ENCODE assay signal across 11 cellular contexts in genomic region chr16:630815-631405, GRCh38. TPM values are rescaled to one million over a fixed set of nuclear protein-coding genes. Genes with fewer than 3 reads are reported as not detected.
A peak's percentile ranks its signal among the peaks of the same experiment; 100 is the strongest.
DNase-seq lines count a peak whose midpoint lies in the region; ATAC-seq and TF ChIP-seq lines count a peak whose summit lies in the region.
"Had no signal": no experiment of that assay in that cellular context is flagged by ENCODE, and none has a peak within 500 bp of the region (broad histone marks: within the 10 kb centered on the region; RNA-seq: fewer than 3 reads in every experiment).

TSS of gene WFIKKN1 (plus strand) at chr16:630985. CDS start at chr16:631254, 269 bp downstream.

- no peak within 1 kb of the TSS for H3K4me3 Mint-ChIP-seq in activated CD4-positive, alpha-beta T cell treated with anti-CD3 and anti-CD28 coated beads for 36 hours
- H3K4me3 Mint-ChIP-seq: activated CD4-positive, alpha-beta memory T cell treated with anti-CD3 and anti-CD28 coated beads, Interleukin-2, amount 10 ng/mL, durations not matched to agents 7 days and 5 days had no signal

- no peaks in the 10 kb centered on the region for H3K27me3 Mint-ChIP-seq in activated CD4-positive, alpha-beta T cell treated with anti-CD3 and anti-CD28 coated beads for 36 hours
- H3K27me3 Mint-ChIP-seq: activated CD4-positive, alpha-beta memory T cell treated with anti-CD3 and anti-CD28 coated beads, Interleukin-2, amount 10 ng/mL, durations not matched to agents 7 days and 5 days had no signal

- TF ChIP-seq POLR2A in spleen (IDR thresholded peaks at IDR 0.05) = no peak

- no peak for ATAC-seq in GM19395 (IDR thresholded peaks at IDR 0.05; ENCODE audit: unreplicated experiment)
- ATAC-seq in activated CD4-positive, alpha-beta T cell treated with anti-CD3 and anti-CD28 coated beads for 36 hours = no peak

- H3K4me1 ChIP-seq in HUES48 (ENCODE audit: control insufficient read depth, insufficient read depth, low read length) (peaks cover 22% of the 10 kb centered on the region), adipocyte (ENCODE audit: control insufficient read depth, insufficient read depth, low read length) (peaks cover 22% of the 10 kb centered on the region), spleen (peaks cover 9 to 58% (median 33%) of the 10 kb centered on the region in 6 donors)

- H3K4me1 Mint-ChIP-seq in activated CD4-positive, alpha-beta T cell treated with anti-CD3 and anti-CD28 coated beads for 36 hours = peaks cover 7% of the 10 kb centered on the region

- H3K27ac Mint-ChIP-seq in activated CD4-positive, alpha-beta T cell treated with anti-CD3 and anti-CD28 coated beads for 36 hours = no peak within 1 kb of the TSS
- H3K27ac Mint-ChIP-seq: activated CD4-positive, alpha-beta memory T cell treated with anti-CD3 and anti-CD28 coated beads, Interleukin-2, amount 10 ng/mL, durations not matched to agents 7 days and 5 days had no signal

- TF ChIP-seq CTCF in spleen (IDR thresholded peaks at IDR 0.05 in 8 of 11, conservative IDR thresholded peaks at IDR 0.05 in 3 of 11) (no peak), brain microvascular endothelial cell (IDR thresholded peaks at IDR 0.05; ENCODE audit: low read depth, low read length, missing control alignments) (no peak)

- H3K36me3 ChIP-seq in HUES48 (ENCODE audit: control insufficient read depth, insufficient read depth, low read length) = peaks cover 27% of the 10 kb centered on the region
- peaks cover 16% of the 10 kb centered on the region for H3K36me3 ChIP-seq in adipocyte (ENCODE audit: control insufficient read depth, insufficient read depth, low read length, severe bottlenecking)
- H3K36me3 ChIP-seq in spleen = peaks cover 0 to 66% (median 43%) of the 10 kb centered on the region in 6 donors
- peaks cover 12% of the 10 kb centered on the region for H3K36me3 ChIP-seq in brain microvascular endothelial cell (replicated peaks)

- CTCF ChIA-PET in activated CD4-positive, alpha-beta T cell treated with anti-CD3 and anti-CD28 coated beads for 36 hours (lab: Charles Lee) = no interaction called here

- peaks cover 7% of the 10 kb centered on the region for H3K36me3 Mint-ChIP-seq in activated CD4-positive, alpha-beta T cell treated with anti-CD3 and anti-CD28 coated beads for 36 hours (ENCODE audit: low read depth)

- DNase-seq in adipocyte (ENCODE audit: low read depth) (no peak), kidney tubule cell (ENCODE audit: low spot score) (peak; percentile 41), spleen (no peak), brain microvascular endothelial cell (no peak)
- no peak for DNase-seq in activated CD4-positive, alpha-beta T cell treated with anti-CD3 and anti-CD28 coated beads for 36 hours
- DNase-seq: activated CD4-positive, alpha-beta memory T cell treated with anti-CD3 and anti-CD28 coated beads, Interleukin-2, amount 10 ng/mL, durations not matched to agents 7 days and 5 days; MV-4-11; SHP77 had no signal

- peak within 1 kb of the TSS; percentile 83 for H3K27ac ChIP-seq in HUES48 (ENCODE audit: low read depth, low read length)
- peak within 1 kb of the TSS in 5 of 8 donors; percentile 14 to 48 (median 30) for H3K27ac ChIP-seq in spleen
- H3K27ac ChIP-seq in brain microvascular endothelial cell = no peak within 1 kb of the TSS
- H3K27ac ChIP-seq: neutrophil had no signal

- peak within 1 kb of the TSS; percentile 60; the same call in 1 of the 2 replicates for H3K4me3 ChIP-seq in HUES48 (ENCODE audit: low read depth, low read length)
- H3K4me3 ChIP-seq in adipocyte (ENCODE audit: low read length) = no peak within 1 kb of the TSS
- H3K4me3 ChIP-seq in spleen = no peak within 1 kb of the TSS
- no peak within 1 kb of the TSS for H3K4me3 ChIP-seq in brain microvascular endothelial cell (ENCODE audit: low read depth, low read length)

- 3 to 16% (median 4%) methylated on average over 5 to 23 of the region's 23 CpGs; no CpG with 5 or more reads in 1 of the 5 donors for WGBS in spleen, 5 donors

- H3K9ac ChIP-seq in HUES48 (ENCODE audit: low read depth, low read length) = 0 out of 2 replicates have a peak within 1 kb of the TSS, but pooled peaks have one; percentile 30
- peak within 1 kb of the TSS; percentile 29 for H3K9ac ChIP-seq in adipocyte (ENCODE audit: low read length)

- H3K9me3 ChIP-seq in HUES48 (ENCODE audit: control insufficient read depth, insufficient read depth, low read length) (no peaks in the 10 kb centered on the region), adipocyte (ENCODE audit: control insufficient read depth, low read length) (no peaks in the 10 kb centered on the region), spleen (no peaks in the 10 kb centered on the region)
- H3K9me3 ChIP-seq: neutrophil had no signal

- no peaks in the 10 kb centered on the region for H3K27me3 ChIP-seq in HUES48 (ENCODE audit: control insufficient read depth, insufficient read depth, low read length)
- no peaks in the 10 kb centered on the region for H3K27me3 ChIP-seq in adipocyte (replicated peaks; ENCODE audit: control insufficient read depth, insufficient read depth, low read length)
- H3K27me3 ChIP-seq in spleen (replicated peaks in 1 of 7) = peaks cover 0 to 13% (median 0%) of the 10 kb centered on the region in 7 donors
- H3K27me3 ChIP-seq in brain microvascular endothelial cell (replicated peaks) = no peaks in the 10 kb centered on the region

- intact Hi-C loops in spleen (cut with DNase I; ENCODE audit: low total_unique reads) = no loop called here
- intact Hi-C loops in activated CD4-positive, alpha-beta T cell treated with anti-CD3 and anti-CD28 coated beads for 36 hours (cut with DNase I, micrococcal nuclease) = no loop called here

- no peaks in the 10 kb centered on the region for H3K9me3 Mint-ChIP-seq in activated CD4-positive, alpha-beta T cell treated with anti-CD3 and anti-CD28 coated beads for 36 hours (ENCODE audit: low read depth)
- H3K9me3 Mint-ChIP-seq: activated CD4-positive, alpha-beta memory T cell treated with anti-CD3 and anti-CD28 coated beads, Interleukin-2, amount 10 ng/mL, durations not matched to agents 7 days and 5 days had no signal

- in situ Hi-C loops in brain microvascular endothelial cell (cut with HindIII; ENCODE audit: low pct_ligation_motif_present, low sequenced_read_pairs) = no loop called here

- POLR2A ChIA-PET in activated CD4-positive, alpha-beta T cell treated with anti-CD3 and anti-CD28 coated beads for 36 hours (lab: Charles Lee) = no interaction called here

RNA-seq across cellular contexts. Expression of gene WFIKKN1, which starts in this region (rescaled TPM):
- 1 to 10 TPM in 3 of 7 donors, under 1 TPM in 4; 0.49 to 1.5 (median 0.95) TPM for total RNA-seq in spleen
- polyA plus RNA-seq in spleen = 1 to 10 TPM in 1 of 3 donors, under 1 TPM in 2; 0.15 to 1.8 (median 0.30) TPM
- 1 to 10 TPM in 1 of 2 experiments, under 1 TPM in 1; 0.74 to 1.1 TPM for total RNA-seq in activated CD4-positive, alpha-beta T cell treated with anti-CD3 and anti-CD28 coated beads for 36 hours
